ENCODE assay signal across 24 cellular contexts in the genomic region with DNA sequence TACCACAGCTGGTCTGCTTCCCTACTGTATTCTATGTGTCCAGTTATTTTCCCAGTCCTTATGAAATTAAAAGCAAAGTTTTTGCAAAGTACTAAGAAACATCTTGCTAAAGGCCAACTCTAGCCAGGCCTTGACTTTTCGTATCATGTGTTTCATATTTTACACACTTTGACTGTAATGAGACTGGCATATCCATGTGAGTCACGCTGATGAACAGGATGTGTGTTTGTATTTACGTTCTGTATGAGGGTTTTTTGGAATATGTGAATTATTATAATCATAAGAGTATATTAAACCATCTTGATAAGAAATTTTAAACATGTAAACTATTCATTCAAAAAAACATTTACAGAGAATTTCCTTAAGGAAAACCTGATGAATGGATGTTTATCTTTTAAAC. TPM values are rescaled to one million over a fixed set of nuclear protein-coding genes. Genes with fewer than 3 reads are reported as not detected.
DNase-seq lines count a peak whose midpoint lies in the region; ATAC-seq, FAIRE-seq and TF ChIP-seq lines count a peak whose summit lies in the region.
"Had no signal": no experiment of that assay in that cellular context is flagged by ENCODE, and none has a peak within 500 bp of the region (broad histone marks: within the 10 kb centered on the region; RNA-seq: fewer than 3 reads in every experiment).

No MANE protein-coding gene starts in this region.

- H3K36me3 ChIP-seq in uterus: no peaks in the 10 kb centered on the region
- H3K36me3 ChIP-seq: BE2C, HAP-1 had no signal

- peaks cover 2% of the 10 kb centered on the region for H3K9me3 Mint-ChIP-seq in stimulated activated effector memory CD8-positive, alpha-beta T cell treated with anti-CD3 and anti-CD28 coated beads, Interleukin-12 subunit alpha, Interleukin-12 subunit beta, amount 100 ng/mL, for 72 hours
- H3K9me3 Mint-ChIP-seq: CD4-positive, CD25-positive, alpha-beta regulatory T cell had no signal

- no peak for ATAC-seq in stimulated activated effector memory CD8-positive, alpha-beta T cell treated with anti-CD3 and anti-CD28 coated beads, Interleukin-12 subunit alpha, Interleukin-12 subunit beta, amount 100 ng/mL, for 72 hours
- no peak for ATAC-seq in HG02938 (IDR thresholded peaks at IDR 0.05; ENCODE audit: unreplicated experiment)
- no peak for ATAC-seq in HG03039 (IDR thresholded peaks at IDR 0.05; ENCODE audit: unreplicated experiment)

- DNase-seq in HCEC 1CT (peak; percentile 36), choroid plexus epithelial cell (ENCODE audit: low read depth) (peak; percentile 23), fibroblast of mammary gland (ENCODE audit: low read depth) (peak; percentile 2), uterus (no peak)
- no peak for DNase-seq in stimulated activated effector memory CD8-positive, alpha-beta T cell treated with anti-CD3 and anti-CD28 coated beads, Interleukin-12 subunit alpha, Interleukin-12 subunit beta, amount 100 ng/mL, for 72 hours (ENCODE audit: low spot score in 2 of 2)
- DNase-seq: 8988T; BE2C; C1 segment of cervical spinal cord; CD4-positive, CD25-positive, alpha-beta regulatory T cell; CD8-positive, alpha-beta memory T cell; COR-L47; DMS 273 treated with DMSO at 0.1 percent for 48 hours; DMS53; DND-41; EL; GM23248 had no signal

- no peaks in the 10 kb centered on the region for H3K9me3 ChIP-seq in uterus
- H3K9me3 ChIP-seq: BE2C, HAP-1 had no signal

- no peaks in the 10 kb centered on the region for H3K36me3 Mint-ChIP-seq in stimulated activated effector memory CD8-positive, alpha-beta T cell treated with anti-CD3 and anti-CD28 coated beads, Interleukin-12 subunit alpha, Interleukin-12 subunit beta, amount 100 ng/mL, for 72 hours
- H3K36me3 Mint-ChIP-seq: CD4-positive, CD25-positive, alpha-beta regulatory T cell; CD8-positive, alpha-beta memory T cell had no signal

- TF ChIP-seq CTCF in choroid plexus epithelial cell (conservative IDR thresholded peaks at IDR 0.05; ENCODE audit: low read depth, low read length) (no peak), fibroblast of mammary gland (conservative IDR thresholded peaks at IDR 0.05; ENCODE audit: control insufficient read depth, insufficient read depth, low read depth, low read length) (no peak), uterus (IDR thresholded peaks at IDR 0.05) (no peak)

- no peak overlapping the region for H3K4me3 Mint-ChIP-seq in stimulated activated effector memory CD8-positive, alpha-beta T cell treated with anti-CD3 and anti-CD28 coated beads, Interleukin-12 subunit alpha, Interleukin-12 subunit beta, amount 100 ng/mL, for 72 hours
- H3K4me3 Mint-ChIP-seq: CD4-positive, CD25-positive, alpha-beta regulatory T cell; CD8-positive, alpha-beta memory T cell had no signal

- no peak overlapping the region for H3K27ac ChIP-seq in uterus
- H3K27ac ChIP-seq: GM23248 had no signal

- no peak overlapping the region for H3K27ac Mint-ChIP-seq in stimulated activated effector memory CD8-positive, alpha-beta T cell treated with anti-CD3 and anti-CD28 coated beads, Interleukin-12 subunit alpha, Interleukin-12 subunit beta, amount 100 ng/mL, for 72 hours
- H3K27ac Mint-ChIP-seq: CD4-positive, CD25-positive, alpha-beta regulatory T cell; CD8-positive, alpha-beta memory T cell had no signal

- TF ChIP-seq POLR2A in uterus (IDR thresholded peaks at IDR 0.05): no peak

- H3K4me3 ChIP-seq in choroid plexus epithelial cell (ENCODE audit: low read depth, low read length) (no peak overlapping the region), fibroblast of mammary gland (ENCODE audit: control insufficient read depth, low read depth, low read length) (no peak overlapping the region), uterus (no peak overlapping the region)
- H3K4me3 ChIP-seq: GM23248, HAP-1 had no signal

- peak; percentile 61 for FAIRE-seq in A204.1 (lab: Jason Lieb, UNC)
- FAIRE-seq: G401.6, GM12891, GM19239 had no signal

- no peaks in the 10 kb centered on the region for H3K27me3 ChIP-seq in uterus
- H3K27me3 ChIP-seq: BE2C had no signal

- no peaks in the 10 kb centered on the region for H3K4me1 ChIP-seq in uterus
- H3K4me1 ChIP-seq: HAP-1 had no signal

- no peaks in the 10 kb centered on the region for H3K4me1 Mint-ChIP-seq in stimulated activated effector memory CD8-positive, alpha-beta T cell treated with anti-CD3 and anti-CD28 coated beads, Interleukin-12 subunit alpha, Interleukin-12 subunit beta, amount 100 ng/mL, for 72 hours
- H3K4me1 Mint-ChIP-seq: CD4-positive, CD25-positive, alpha-beta regulatory T cell; CD8-positive, alpha-beta memory T cell had no signal

- intact Hi-C loops in uterus (cut with DNase I; ENCODE audit: low total_unique reads): no loop called here

RNA-seq across cellular contexts. Expression of a gene that starts 59.7 kb away (rescaled TPM):
- 1 to 10 TPM in 3 of 4 donors, not detected in 1; 2.0 to 8.8 (median 8.4) TPM for total RNA-seq in uterus
- total RNA-seq: CD4-positive, CD25-positive, alpha-beta regulatory T cell; CD8-positive, alpha-beta memory T cell; GM23248; HT-29 had no signal

Comparison
In these comparisons a context has a peak if more than half of its experiments do, and no peak if none do; other contexts are left out.
1. DNase-seq: peak in HCEC 1CT (single experiment), choroid plexus epithelial cell (single experiment) and fibroblast of mammary gland (single experiment); none in stimulated activated effector memory CD8-positive, alpha-beta T cell treated with anti-CD3 and anti-CD28 coated beads, Interleukin-12 subunit alpha, Interleukin-12 subunit beta, amount 100 ng/mL, for 72 hours (0 of 2) and uterus (0 of 2).